9 cellular contexts compared by ENCODE assay signal in the genomic region with DNA sequence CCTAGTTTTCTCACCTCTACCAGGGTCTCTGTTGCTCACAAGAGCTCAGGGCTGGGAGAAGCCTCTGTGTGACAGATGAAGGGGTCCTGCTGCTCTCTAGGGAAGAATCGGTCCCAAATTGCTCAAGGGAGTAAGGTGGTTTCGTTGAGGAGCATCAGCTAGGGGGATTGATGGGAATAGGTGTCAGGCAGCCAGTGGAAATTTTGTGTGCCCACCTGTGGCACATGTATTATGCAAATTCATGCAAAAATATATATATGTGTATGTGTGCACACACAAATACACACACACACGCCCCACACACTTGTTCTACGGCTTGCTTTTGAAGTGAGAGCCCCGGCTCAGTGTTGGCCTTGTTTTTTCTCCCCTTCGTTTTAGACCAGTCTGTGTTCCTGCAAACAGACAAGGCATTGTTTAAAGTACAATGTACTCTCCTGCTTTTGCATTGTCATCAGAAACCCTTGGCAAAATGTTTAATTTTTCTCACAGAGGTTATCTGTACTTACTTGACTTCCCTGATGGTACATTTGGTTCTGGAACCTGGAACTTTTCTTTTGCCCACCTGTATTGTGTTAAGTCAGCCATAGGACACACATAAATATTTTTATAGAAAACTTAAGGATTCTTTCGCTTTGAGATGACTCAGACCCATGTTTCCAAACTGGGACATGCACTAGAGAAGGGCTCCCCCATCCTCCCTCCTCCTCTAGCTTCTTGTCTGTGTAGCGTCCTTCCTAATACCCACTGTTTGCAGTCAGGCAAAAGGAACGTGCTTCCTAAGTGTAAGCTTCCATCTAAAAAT.
DNase-seq lines count a peak whose midpoint lies in the region; TF ChIP-seq lines count a peak whose summit lies in the region.
"Had no signal": no experiment of that assay in that cellular context is flagged by ENCODE, and none has a peak within 500 bp of the region (broad histone marks: within the 10 kb centered on the region; RNA-seq: fewer than 3 reads in every experiment).

No MANE protein-coding gene starts in this region.

- DNase-seq in AG10803 (ENCODE audit: low read depth) (peak; percentile 75), RPMI8226 (peak; percentile 48), fibroblast of mammary gland (ENCODE audit: low read depth) (peak; percentile 88), nucleus accumbens (lab: John Stamatoyannopoulos, UW) (peak in 30 of 56 donors; percentile 9 to 62 (median 32)), erythroblast (lab: John Stamatoyannopoulos, UW) (no peak), NCI-H1105 (lab: John Stamatoyannopoulos, UW) (no peak), activated gamma-delta T cell treated with Interleukin-2 at 50 U/mL for 16 hours (no peak), CD1c-positive myeloid dendritic cell (ENCODE audit: extremely low spot score) (no peak)
- DNase-seq: stimulated activated naive CD8-positive, alpha-beta T cell treated with anti-CD3 and anti-CD28 coated beads, Interleukin-15, Interleukin-2, amounts not matched to agents 100 U/mL and 50 U/mL, for 24 hours had no signal

- TF ChIP-seq POLR2A in erythroblast (IDR thresholded peaks at IDR 0.05; ENCODE audit: low read length) = no peak

- H3K4me3 ChIP-seq in AG10803 (ENCODE audit: low read length) (no peak overlapping the region), fibroblast of mammary gland (ENCODE audit: control insufficient read depth, low read depth, low read length) (no peak overlapping the region)

- TF ChIP-seq CTCF in AG10803 (conservative IDR thresholded peaks at IDR 0.05; ENCODE audit: low read length) (no peak), fibroblast of mammary gland (conservative IDR thresholded peaks at IDR 0.05; ENCODE audit: control insufficient read depth, insufficient read depth, low read depth, low read length) (no peak)

Comparison
In these comparisons a context has a peak if more than half of its experiments do, and no peak if none do; other contexts are left out.
1. DNase-seq: peak in AG10803 (single experiment), RPMI8226 (single experiment), fibroblast of mammary gland (single experiment) and nucleus accumbens (30 of 56); none in erythroblast (0 of 2), NCI-H1105 (single experiment), activated gamma-delta T cell treated with Interleukin-2 at 50 U/mL for 16 hours (single experiment) and CD1c-positive myeloid dendritic cell (single experiment).